ENCODE assay signal across 8 cellular contexts in genomic region chr12:76020731-76021672, GRCh38. TPM values are rescaled to one million over a fixed set of nuclear protein-coding genes. Genes with fewer than 3 reads are reported as not detected.
DNase-seq lines count a peak whose midpoint lies in the region; FAIRE-seq and TF ChIP-seq lines count a peak whose summit lies in the region.

No MANE protein-coding gene starts in this region.

- H4K20me1 ChIP-seq in hepatocyte (ENCODE audit: insufficient read depth, poor library complexity, severe bottlenecking), result no peaks in the 10 kb centered on the region

- peak overlapping the region; percentile 97 for H3K27ac Mint-ChIP-seq in Calu3 (ENCODE audit: unreplicated experiment)

- H3K27ac ChIP-seq in hepatocyte, result peak overlapping the region; percentile 72

- peaks cover 65% of the 10 kb centered on the region for H3K36me3 Mint-ChIP-seq in Calu3 (ENCODE audit: insufficient read depth, unreplicated experiment)

- H3K9me3 Mint-ChIP-seq in Calu3 (ENCODE audit: low read depth, unreplicated experiment), result no peaks in the 10 kb centered on the region

- H3K4me1 Mint-ChIP-seq in Calu3 (ENCODE audit: low read depth, unreplicated experiment), result peaks cover 56% of the 10 kb centered on the region

- H3K4me1 ChIP-seq in hepatocyte (ENCODE audit: insufficient read depth), result peaks cover 4% of the 10 kb centered on the region

- H3K36me3 ChIP-seq in hepatocyte (replicated peaks; ENCODE audit: insufficient read depth, low read depth), result no peaks in the 10 kb centered on the region

- no peak for TF ChIP-seq POLR2A in H54 (IDR thresholded peaks at IDR 0.05; ENCODE audit: low read depth, low read length)

- H3K4me2 ChIP-seq in hepatocyte, result no peak overlapping the region

- CTCF ChIA-PET in Calu3 (lab: Charles Lee), result interaction anchor here (0.7 to 3.3 kb wide), 11 partner anchors 9 to 470 kb away, joined by 3 to 17 read pairs (median 5); partner anchors contain the start of gene PHLDA1

- no peaks in the 10 kb centered on the region for H3K9me2 ChIP-seq in hepatocyte (replicated peaks; ENCODE audit: insufficient read depth)

- no peaks in the 10 kb centered on the region for H3K9me3 ChIP-seq in hepatocyte (ENCODE audit: low read depth)

- FAIRE-seq in H54 (lab: Jason Lieb, UNC), result peak; percentile 96

- H3K79me2 ChIP-seq in hepatocyte, result no peaks in the 10 kb centered on the region

- H3K27me3 Mint-ChIP-seq in Calu3 (ENCODE audit: unreplicated experiment), result no peaks in the 10 kb centered on the region

- H3K4me3 Mint-ChIP-seq in Calu3 (ENCODE audit: low read depth, unreplicated experiment), result peak overlapping the region; percentile 25

- no peak for TF ChIP-seq CTCF in Calu3 (IDR thresholded peaks at IDR 0.05; ENCODE audit: unreplicated experiment)
- no peak for TF ChIP-seq CTCF in hepatocyte (IDR thresholded peaks at IDR 0.05; ENCODE audit: poor library complexity)

- intact Hi-C loops in Calu3 (cut with micrococcal nuclease; ENCODE audit: unreplicated experiment), result loop anchor here (1.0 to 5.0 kb wide), 8 partner anchors 34 to 380 kb away; no protein-coding TSS in a partner anchor

- no peak overlapping the region for H3K4me3 ChIP-seq in hepatocyte

- no peaks in the 10 kb centered on the region for H3K27me3 ChIP-seq in hepatocyte

- 52% methylated on average over 15 of the region's 15 CpGs for WGBS in hepatocyte (ENCODE audit: low lambda C conversion rate, missing lambda C conversion rate)

- DNase-seq in Calu3, result peak; percentile 70
- no peak for DNase-seq in H54 (ENCODE audit: insufficient read length, low spot score)
- peak; percentile 45 for DNase-seq in NCI-H460 (ENCODE audit: extremely low read depth, low read depth)
- DNase-seq in activated T-helper 1 cell treated with Interleukin-2 at 50 U/mL for 16 hours (ENCODE audit: low read depth), result peak; percentile 28
- DNase-seq in hepatocyte (ENCODE audit: low spot score), result peak; percentile 58
- peak; percentile 34 to 77 for DNase-seq in stimulated activated CD4-positive, alpha-beta T cell treated with anti-CD3 and anti-CD28 coated beads, Interleukin-4, amount 100 ng/mL, for 4 hours
- DNase-seq in HuH-7.5 (ENCODE audit: low spot score), result no peak
- DNase-seq in GM19238 (ENCODE audit: insufficient read length, low spot score), result no peak

- peak overlapping the region; percentile 17 for H2AFZ ChIP-seq in hepatocyte

- BruUV-seq in Calu3 (replicated peaks; lab: Mats Ljungman, UMichigan), result TSS peak; percentile 95

RNA-seq across cellular contexts. Expression of gene PHLDA1, which starts 10.6 kb away (rescaled TPM):
- 143 and 151 TPM in 2 replicates for total RNA-seq in Calu3 (2022)
- 128 and 136 TPM in 2 replicates for total RNA-seq in NCI-H460 (2014; rRNA removed; shearing (Covaris generic))
- polyA plus RNA-seq in NCI-H460 (2014; cell fraction: nucleus; rRNA removed), result 51.5 and 52.0 TPM in 2 replicates
- total RNA-seq in hepatocyte, result 47.9 and 50.8 TPM in 2 replicates
- polyA plus RNA-seq in hepatocyte, result 29.9 and 37.2 TPM in 2 replicates

Comparison
In these comparisons a context has a peak if more than half of its experiments do, and no peak if none do; other contexts are left out.
1. DNase-seq: peak in Calu3 (single experiment), NCI-H460 (single experiment), activated T-helper 1 cell treated with Interleukin-2 at 50 U/mL for 16 hours (single experiment), hepatocyte (single experiment) and stimulated activated CD4-positive, alpha-beta T cell treated with anti-CD3 and anti-CD28 coated beads, Interleukin-4, amount 100 ng/mL, for 4 hours (2 of 2); none in H54 (single experiment), HuH-7.5 (single experiment) and GM19238 (single experiment).